ENCODE assay signal across 8 cellular contexts in genomic region chr1:156910309-156910782, GRCh38. TPM values are rescaled to one million over a fixed set of nuclear protein-coding genes. Genes with fewer than 3 reads are reported as not detected.
DNase-seq lines count a peak whose midpoint lies in the region; ATAC-seq and TF ChIP-seq lines count a peak whose summit lies in the region.

No MANE protein-coding gene starts in this region.

- H3K4me1 ChIP-seq in OCI-LY7 (ENCODE audit: insufficient read depth, low read length, poor library complexity, severe bottlenecking) (no peaks in the 10 kb centered on the region), iPS DF 6.9 (ENCODE audit: control insufficient read depth, insufficient read depth, low read length) (peaks cover 5% of the 10 kb centered on the region)

- H3K27ac ChIP-seq in OCI-LY7 (ENCODE audit: low read depth, low read length, poor library complexity, severe bottlenecking) (no peak overlapping the region), iPS DF 6.9 (ENCODE audit: low read length) (no peak overlapping the region)

- H2AFZ ChIP-seq in OCI-LY7 (ENCODE audit: low read length), result no peak overlapping the region

- no peaks in the 10 kb centered on the region for H3K27me3 ChIP-seq in iPS DF 6.9 (ENCODE audit: control insufficient read depth, insufficient read depth, low read length)

- no peak overlapping the region for H3K4me2 ChIP-seq in OCI-LY7 (ENCODE audit: low read length)

- TF ChIP-seq CTCF in OCI-LY7 (conservative IDR thresholded peaks at IDR 0.05; ENCODE audit: low read length), result peak; percentile 83

- no peak for ATAC-seq in HG03342 (IDR thresholded peaks at IDR 0.05; ENCODE audit: unreplicated experiment)

- no peak overlapping the region for H3K4me3 ChIP-seq in OCI-LY7 (ENCODE audit: low read depth, low read length, poor library complexity, severe bottlenecking)
- H3K4me3 ChIP-seq in iPS DF 6.9 (ENCODE audit: low read length), result peak overlapping the region; percentile 20; the same call in 1 of the 2 replicates

- POLR2A ChIA-PET in OCI-LY7 (lab: Charles Lee), result no interaction called here

- BruUV-seq in OCI-LY7 (replicated peaks; lab: Mats Ljungman, UMichigan), result no TSS peak

- H3K9me3 ChIP-seq in OCI-LY7 (ENCODE audit: low read length), result no peaks in the 10 kb centered on the region
- no peaks in the 10 kb centered on the region for H3K9me3 ChIP-seq in iPS DF 6.9 (ENCODE audit: control insufficient read depth, insufficient read depth, low read length)

- no CpG with 5 or more reads among the region's 18 CpGs for WGBS in iPS DF 6.9 (ENCODE audit: insufficient coverage, insufficient read length)

- no peaks in the 10 kb centered on the region for H4K20me1 ChIP-seq in OCI-LY7 (ENCODE audit: insufficient read depth, low read length)

- intact Hi-C loops in OCI-LY7 (cut with micrococcal nuclease; ENCODE audit: unreplicated experiment), result no loop called here

- H3K9me2 ChIP-seq in OCI-LY7 (ENCODE audit: insufficient read depth, low read length), result no peaks in the 10 kb centered on the region

- no peaks in the 10 kb centered on the region for H3K36me3 ChIP-seq in OCI-LY7 (ENCODE audit: insufficient read depth, low read length)
- no peaks in the 10 kb centered on the region for H3K36me3 ChIP-seq in iPS DF 6.9 (ENCODE audit: control insufficient read depth, insufficient read depth, low read length)

- CTCF ChIA-PET in OCI-LY7 (lab: Charles Lee; ENCODE audit: unreplicated experiment), result no interaction called here

- DNase-seq in NCI-H510A treated with DMSO at 0.1 percent for 48 hours (lab: John Stamatoyannopoulos, UW) (peak; percentile 5), NCI-H510A (lab: John Stamatoyannopoulos, UW) (no peak), OCI-LY7 (ENCODE audit: low spot score) (peak; percentile 50), iPS DF 6.9 (ENCODE audit: low read depth, low spot score) (no peak), NCI-H128 (lab: John Stamatoyannopoulos, UW; ENCODE audit: unreplicated experiment) (no peak)
- DNase-seq in activated gamma-delta T cell treated with anti-CD3 and anti-CD28 coated beads, Interleukin-2, amount 50 U/mL, for 16 hours (ENCODE audit: low read depth), result peak; percentile 34
- peak; percentile 34 to 68 (median 46) for DNase-seq in stimulated activated CD4-positive, alpha-beta T cell treated with anti-CD3 and anti-CD28 coated beads, TNF-alpha, amount 100 ng/mL, for 48 hours (ENCODE audit: low read depth in 3 of 3)

- H3K79me2 ChIP-seq in OCI-LY7 (ENCODE audit: insufficient read depth, low read depth, low read length), result no peaks in the 10 kb centered on the region

RNA-seq across cellular contexts. Expression of gene LRRC71, which starts 10.1 kb away (rescaled TPM):
- total RNA-seq in OCI-LY7 (2014; rRNA removed; shearing (Covaris generic)), result not detected in 2 replicates
- total RNA-seq in OCI-LY7 (2022), result not detected in 2 replicates

RNA-seq across cellular contexts. Expression of gene PEAR1, which starts 16.8 kb away (rescaled TPM):
- not detected in 2 replicates for total RNA-seq in OCI-LY7 (2014; rRNA removed; shearing (Covaris generic))
- total RNA-seq in OCI-LY7 (2022), result not detected in 2 replicates

RNA-seq across cellular contexts. Expression of gene NTRK1, which starts 49.7 kb away (rescaled TPM):
- not detected in 2 replicates for total RNA-seq in OCI-LY7 (2014; rRNA removed; shearing (Covaris generic))
- not detected in 2 replicates for total RNA-seq in OCI-LY7 (2022)

RNA-seq across cellular contexts. Expression of gene INSRR, which starts 51.4 kb away (rescaled TPM):
- not detected in 2 replicates for total RNA-seq in OCI-LY7 (2014; rRNA removed; shearing (Covaris generic))
- not detected in 2 replicates for total RNA-seq in OCI-LY7 (2022)

Comparison
In these comparisons a context has a peak if more than half of its experiments do, and no peak if none do; other contexts are left out.
1. DNase-seq: peak in NCI-H510A treated with DMSO at 0.1 percent for 48 hours (single experiment), OCI-LY7 (single experiment), activated gamma-delta T cell treated with anti-CD3 and anti-CD28 coated beads, Interleukin-2, amount 50 U/mL, for 16 hours (single experiment) and stimulated activated CD4-positive, alpha-beta T cell treated with anti-CD3 and anti-CD28 coated beads, TNF-alpha, amount 100 ng/mL, for 48 hours (3 of 3); none in NCI-H510A (single experiment), iPS DF 6.9 (single experiment) and NCI-H128 (single experiment).